Comparison of ENCODE assay signal across 9 cellular contexts in genomic region chr12:81470923-81471322, GRCh38.
"Had no signal": no experiment of that assay in that cellular context is flagged by ENCODE, and none has a peak within 500 bp of the region (broad histone marks: within the 10 kb centered on the region; RNA-seq: fewer than 3 reads in every experiment).

No MANE protein-coding gene starts in this region.

- ATAC-seq: HepG2, K562 had no signal

- DNase-seq: IMR-90, KBM-7, KG1 had no signal

- FAIRE-seq: HepG2, HTR-8/SVneo, K562 had no signal

- H3K4me1 Mint-ChIP-seq: IgD-negative memory B cell had no signal

- H3K4me2 ChIP-seq: KMS-11 had no signal

- H3K9ac ChIP-seq: KMS-11 had no signal

- H3K36me3 Mint-ChIP-seq: IgD-negative memory B cell had no signal

- H3K4me3 Mint-ChIP-seq: IgD-negative memory B cell had no signal

- H3K4me3 ChIP-seq: K562 had no signal

- H3K27ac Mint-ChIP-seq: IgD-negative memory B cell had no signal

- H3K27ac ChIP-seq: HL-60, KMS-11 had no signal
